In genomic region chr14:66507181-66507721, GRCh38 we compare ENCODE assay signal across 9 cellular contexts. TPM values are rescaled to one million over a fixed set of nuclear protein-coding genes. Genes with fewer than 3 reads are reported as not detected.
DNase-seq lines count a peak whose midpoint lies in the region; ATAC-seq, FAIRE-seq and TF ChIP-seq lines count a peak whose summit lies in the region.
"Had no signal": no experiment of that assay in that cellular context is flagged by ENCODE, and none has a peak within 500 bp of the region (broad histone marks: within the 10 kb centered on the region; RNA-seq: fewer than 3 reads in every experiment).

No MANE protein-coding gene starts in this region.

- TF ChIP-seq CTCF in CD14-positive monocyte (IDR thresholded peaks at IDR 0.05): no peak
- TF ChIP-seq CTCF in esophagus muscularis mucosa (IDR thresholded peaks at IDR 0.05): no peak
- TF ChIP-seq CTCF in omental fat pad (IDR thresholded peaks at IDR 0.05): no peak

- H3K4me1 Mint-ChIP-seq in CD14-positive monocyte: peaks cover 27% of the 10 kb centered on the region

- peak overlapping the region; percentile 76 to 91 (median 90) for H3K4me3 ChIP-seq in esophagus muscularis mucosa

- no peak for TF ChIP-seq EP300 in esophagus muscularis mucosa (IDR thresholded peaks at IDR 0.05)

- H3K36me3 Mint-ChIP-seq in CD14-positive monocyte: peaks cover 0 to 2% of the 10 kb centered on the region in 2 donors

- peaks cover 19 to 22% (median 20%) of the 10 kb centered on the region in 3 donors for H3K27me3 Mint-ChIP-seq in CD14-positive monocyte (ENCODE audit: low read depth in 3 of 3)

- no peaks in the 10 kb centered on the region for H3K9me3 ChIP-seq in esophagus muscularis mucosa

- H3K36me3 ChIP-seq in esophagus muscularis mucosa: no peaks in the 10 kb centered on the region

- WGBS in esophagus muscularis mucosa: 2% methylated on average over 23 of the region's 23 CpGs

- DNase-seq in CD14-positive monocyte (ENCODE audit: low spot score) (no peak), SW 1271 (lab: John Stamatoyannopoulos, UW) (peak; percentile 30 to 79), esophagus muscularis mucosa (ENCODE audit: extremely low spot score) (peak; percentile 92), omental fat pad (ENCODE audit: low spot score) (peak; percentile 23), GM12891 (ENCODE audit: insufficient read length, low spot score) (no peak)

- peak overlapping the region in 6 of 7 donors; percentile 46 to 84 (median 67) for H3K27ac Mint-ChIP-seq in CD14-positive monocyte

- H3K27me3 ChIP-seq in esophagus muscularis mucosa: no peaks in the 10 kb centered on the region

- ATAC-seq in GM19324 (IDR thresholded peaks at IDR 0.05; ENCODE audit: low FRiP score, unreplicated experiment) (peak; percentile 24), HG03457 (IDR thresholded peaks at IDR 0.05; ENCODE audit: unreplicated experiment) (peak; percentile 17), omental fat pad (ENCODE audit: low FRiP score) (peak; percentile 48), HG03108 (IDR thresholded peaks at IDR 0.05; ENCODE audit: unreplicated experiment) (no peak)

- peak overlapping the region; percentile 97 to 99 for H3K4me3 Mint-ChIP-seq in CD14-positive monocyte

- peak overlapping the region; percentile 90 to 95 (median 94) for H3K27ac ChIP-seq in esophagus muscularis mucosa (replicated peaks in 1 of 4)

- peaks cover 0 to 4% (median 1%) of the 10 kb centered on the region in 7 donors for H3K9me3 Mint-ChIP-seq in CD14-positive monocyte

- no peak for FAIRE-seq in GM12891 (lab: Jason Lieb, UNC)

- peaks cover 18 to 22% (median 21%) of the 10 kb centered on the region in 4 donors for H3K4me1 ChIP-seq in esophagus muscularis mucosa

- no peak for TF ChIP-seq POLR2A in esophagus muscularis mucosa (IDR thresholded peaks at IDR 0.05; ENCODE audit: low read depth)
- no peak for TF ChIP-seq POLR2A in GM12891 (IDR thresholded peaks at IDR 0.05; ENCODE audit: low read depth, low read length)

- intact Hi-C loops in CD14-positive monocyte (cut with micrococcal nuclease) (no loop called here), esophagus muscularis mucosa (cut with DNase I) (no loop called here)

TF ChIP-seq in GM12891, 5 proteins besides CTCF, POLR2A, EP300 and RAD21:
- TF ChIP-seq SPI1 (IDR thresholded peaks at IDR 0.05; ENCODE audit: low read depth, low read length) (no peak), POU2F2 (IDR thresholded peaks at IDR 0.05; ENCODE audit: low read depth, low read length) (no peak), TAF1 (IDR thresholded peaks at IDR 0.05; ENCODE audit: low read depth, low read length) (no peak), POLR2AphosphoS5 (IDR thresholded peaks at IDR 0.05; ENCODE audit: low read depth, low read length) (no peak), PAX5 (IDR thresholded peaks at IDR 0.05; ENCODE audit: insufficient read depth, low read length, severe bottlenecking) (no peak)

RNA-seq across cellular contexts. Expression of gene GPHN, which starts 0.7 kb away (rescaled TPM):
- 1 to 10 TPM; 1.9 to 3.0 TPM for polyA plus RNA-seq in CD14-positive monocyte
- 10 to 100 TPM in 3 of 4 donors, 1 to 10 TPM in 1; 9.1 to 21.1 (median 15.9) TPM for total RNA-seq in esophagus muscularis mucosa
- total RNA-seq in omental fat pad: 10 to 100 TPM in 3 of 4 donors, 1 to 10 TPM in 1; 8.0 to 27.6 (median 18.7) TPM
- polyA plus RNA-seq in GM12891 (2012; ENCODE audit: low read depth, missing spikeins): 32.1 TPM

RNA-seq across cellular contexts. Expression of gene CCDC196, which starts 21.1 kb away (rescaled TPM):
- polyA plus RNA-seq in CD14-positive monocyte: not detected
- total RNA-seq in esophagus muscularis mucosa (not detected), omental fat pad (not detected)
- 0.12 TPM for polyA plus RNA-seq in GM12891 (2012; ENCODE audit: low read depth, missing spikeins)
- total RNA-seq: RPMI7951 had no signal

Comparison
In these comparisons a context has a peak if more than half of its experiments do, and no peak if none do; other contexts are left out.
1. DNase-seq: peak in SW 1271 (2 of 2), esophagus muscularis mucosa (single experiment) and omental fat pad (single experiment); none in CD14-positive monocyte (single experiment) and GM12891 (single experiment).